ENCODE assay signal across 8 cellular contexts in the genomic region with DNA sequence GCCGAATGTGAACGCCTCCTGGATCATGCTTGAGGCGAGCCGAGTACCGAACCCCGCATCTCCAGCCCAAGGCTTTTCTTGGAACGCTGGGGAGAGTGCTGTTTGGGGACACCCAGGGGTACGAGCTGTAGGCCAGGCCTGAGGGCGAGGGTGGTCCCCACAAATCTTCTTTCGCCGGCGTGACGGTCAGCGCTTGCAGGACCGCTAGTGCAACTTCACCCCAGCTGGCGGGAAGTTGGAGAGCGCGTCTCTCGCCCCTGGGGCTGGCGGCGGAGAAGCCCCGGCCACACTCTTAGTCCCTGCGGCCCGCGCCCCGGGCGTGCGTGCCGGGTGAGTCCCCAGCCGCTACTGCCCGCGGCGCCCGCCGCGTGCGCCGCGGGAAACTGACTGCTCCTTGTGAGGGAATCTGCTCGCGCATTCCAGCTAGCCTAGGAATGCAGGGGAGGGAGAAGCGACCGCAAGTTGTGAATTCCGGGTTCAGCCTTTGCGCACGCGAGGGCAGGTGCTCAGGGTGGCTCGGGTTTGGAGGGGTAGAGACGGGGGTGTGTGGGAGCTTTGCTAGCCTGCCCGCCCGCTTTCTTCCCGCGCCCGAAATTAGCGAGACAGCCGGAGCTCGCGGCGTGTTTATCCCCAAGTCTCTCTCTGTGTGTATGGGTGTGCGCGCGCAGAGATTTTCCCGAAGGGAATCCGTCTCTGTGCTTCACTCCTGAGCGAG. TPM values are rescaled to one million over a fixed set of nuclear protein-coding genes. Genes with fewer than 3 reads are reported as not detected.
A peak's percentile ranks its signal among the peaks of the same experiment; 100 is the strongest.
DNase-seq lines count a peak whose midpoint lies in the region; ATAC-seq and TF ChIP-seq lines count a peak whose summit lies in the region.

No MANE protein-coding gene starts in this region.

- intact Hi-C loops in CD4-positive, alpha-beta T cell (cut with DNase I, micrococcal nuclease): no loop called here
- intact Hi-C loops in left ventricle myocardium inferior (cut with micrococcal nuclease): no loop called here
- intact Hi-C loops in sciatic nerve (cut with DNase I): no loop called here

- no peaks in the 10 kb centered on the region for H3K36me3 Mint-ChIP-seq in CD4-positive, alpha-beta T cell (ENCODE audit: low read depth)
- H3K36me3 Mint-ChIP-seq in activated T-helper 17 cell treated with anti-CD3 and anti-CD28 coated beads, Interleukin-2, amount 50 U/mL, for 72 hours (ENCODE audit: low read depth): no peaks in the 10 kb centered on the region

- peaks cover 38% of the 10 kb centered on the region for H3K4me1 Mint-ChIP-seq in CD4-positive, alpha-beta T cell (ENCODE audit: low read depth)
- no peaks in the 10 kb centered on the region for H3K4me1 Mint-ChIP-seq in activated T-helper 17 cell treated with anti-CD3 and anti-CD28 coated beads, Interleukin-2, amount 50 U/mL, for 72 hours

- H3K27me3 ChIP-seq in CD4-positive, alpha-beta T cell (ENCODE audit: control insufficient read depth, insufficient read depth, low read length): peaks cover 84% of the 10 kb centered on the region
- peaks cover 100% of the 10 kb centered on the region for H3K27me3 ChIP-seq in left ventricle myocardium inferior (ENCODE audit: low read depth)

- peaks cover 89% of the 10 kb centered on the region for H3K27me3 Mint-ChIP-seq in CD4-positive, alpha-beta T cell
- peaks cover 48% of the 10 kb centered on the region for H3K27me3 Mint-ChIP-seq in activated T-helper 17 cell treated with anti-CD3 and anti-CD28 coated beads, Interleukin-2, amount 50 U/mL, for 72 hours

- CTCF ChIA-PET in CD4-positive, alpha-beta T cell (lab: Charles Lee): no interaction called here

- POLR2A ChIA-PET in CD4-positive, alpha-beta T cell (lab: Charles Lee): no interaction called here

- H3K4me3 ChIP-seq in left ventricle myocardium inferior: peak overlapping the region; percentile 75

- H3K27ac ChIP-seq in CD4-positive, alpha-beta T cell (ENCODE audit: low read depth, low read length): no peak overlapping the region
- H3K27ac ChIP-seq in left ventricle myocardium inferior (replicated peaks): no peak overlapping the region

- no peaks in the 10 kb centered on the region for H3K9me3 Mint-ChIP-seq in CD4-positive, alpha-beta T cell
- H3K9me3 Mint-ChIP-seq in activated T-helper 17 cell treated with anti-CD3 and anti-CD28 coated beads, Interleukin-2, amount 50 U/mL, for 72 hours: no peaks in the 10 kb centered on the region

- no peak for DNase-seq in CD4-positive, alpha-beta T cell
- peak; percentile 26 for DNase-seq in HS-5 (ENCODE audit: low read depth)
- no peak for DNase-seq in left ventricle myocardium inferior
- DNase-seq in sciatic nerve (ENCODE audit: low spot score): no peak
- DNase-seq in activated CD4-positive, alpha-beta T cell treated with anti-CD3 and anti-CD28 coated beads, Interleukin-2, amount 50 U/mL, for 4 hours: no peak

- H3K36me3 ChIP-seq in left ventricle myocardium inferior: no peaks in the 10 kb centered on the region

- H3K27ac Mint-ChIP-seq in CD4-positive, alpha-beta T cell: no peak overlapping the region
- H3K27ac Mint-ChIP-seq in activated T-helper 17 cell treated with anti-CD3 and anti-CD28 coated beads, Interleukin-2, amount 50 U/mL, for 72 hours: no peak overlapping the region

- H3K4me1 ChIP-seq in left ventricle myocardium inferior: peaks cover 65% of the 10 kb centered on the region

- H3K9me3 ChIP-seq in CD4-positive, alpha-beta T cell (ENCODE audit: control insufficient read depth, low read length): no peaks in the 10 kb centered on the region
- no peaks in the 10 kb centered on the region for H3K9me3 ChIP-seq in left ventricle myocardium inferior (replicated peaks)

- ATAC-seq in CD4-positive, alpha-beta T cell (ENCODE audit: poor library complexity): no peak
- ATAC-seq in activated T-helper 17 cell treated with anti-CD3 and anti-CD28 coated beads, Interleukin-2, amount 50 U/mL, for 72 hours (replicated peaks): peak; percentile 25
- ATAC-seq in sciatic nerve (peak; percentile 16), GM19467 (IDR thresholded peaks at IDR 0.05; ENCODE audit: unreplicated experiment) (no peak), HG03159 (IDR thresholded peaks at IDR 0.05; ENCODE audit: unreplicated experiment) (no peak)

- H3K4me3 Mint-ChIP-seq in CD4-positive, alpha-beta T cell: peak overlapping the region; percentile 76
- H3K4me3 Mint-ChIP-seq in activated T-helper 17 cell treated with anti-CD3 and anti-CD28 coated beads, Interleukin-2, amount 50 U/mL, for 72 hours: peak overlapping the region; percentile 64

- no peak for TF ChIP-seq CTCF in CD4-positive, alpha-beta T cell (IDR thresholded peaks at IDR 0.05)
- no peak for TF ChIP-seq CTCF in left ventricle myocardium inferior (IDR thresholded peaks at IDR 0.05; ENCODE audit: borderline replicate concordance)

RNA-seq across cellular contexts. Expression of a gene that starts 0.9 kb away (rescaled TPM):
- total RNA-seq in CD4-positive, alpha-beta T cell: under 1 TPM in 1 of 2 experiments, not detected in 1; 0.03 TPM
- under 1 TPM in 1 of 2 donors, not detected in 1; 0.40 TPM for total RNA-seq in activated T-helper 17 cell treated with anti-CD3 and anti-CD28 coated beads, Interleukin-2, amount 50 U/mL, for 72 hours
- total RNA-seq in left ventricle myocardium inferior (not detected), sciatic nerve (not detected)

Comparison
In these comparisons a context has a peak if more than half of its experiments do, and no peak if none do; other contexts are left out.
1. ATAC-seq: peak in activated T-helper 17 cell treated with anti-CD3 and anti-CD28 coated beads, Interleukin-2, amount 50 U/mL, for 72 hours (single experiment) and sciatic nerve (single experiment); none in CD4-positive, alpha-beta T cell (single experiment), GM19467 (single experiment) and HG03159 (single experiment).